ENCODE assay signal across 17 cellular contexts in genomic region chr1:239606850-239607400, GRCh38.
DNase-seq lines count a peak whose midpoint lies in the region; ATAC-seq, FAIRE-seq and TF ChIP-seq lines count a peak whose summit lies in the region.
"Had no signal": no experiment of that assay in that cellular context is flagged by ENCODE, and none has a peak within 500 bp of the region (broad histone marks: within the 10 kb centered on the region; RNA-seq: fewer than 3 reads in every experiment).

No MANE protein-coding gene starts in this region.

- ATAC-seq in GM23338, result peak; percentile 39; the same call in 2 of the 3 replicates
- ATAC-seq in HG02763 (IDR thresholded peaks at IDR 0.05; ENCODE audit: unreplicated experiment), result no peak
- no peak for ATAC-seq in HG03354 (IDR thresholded peaks at IDR 0.05; ENCODE audit: poor library complexity, severe bottlenecking, unreplicated experiment)
- no peak for ATAC-seq in GM18519 (IDR thresholded peaks at IDR 0.05; ENCODE audit: low FRiP score, unreplicated experiment)
- ATAC-seq: CD8-positive, alpha-beta T cell had no signal

- no peak overlapping the region for H3K18ac ChIP-seq in trophoblast cell (ENCODE audit: low read length)

- no peaks in the 10 kb centered on the region for H3K9me3 Mint-ChIP-seq in GM23338
- H3K9me3 Mint-ChIP-seq: CD8-positive, alpha-beta T cell had no signal

- no peaks in the 10 kb centered on the region for H3K9me2 ChIP-seq in GM23338 (ENCODE audit: insufficient read depth)

- H3K36me3 Mint-ChIP-seq in GM23338 (ENCODE audit: low read depth), result no peaks in the 10 kb centered on the region
- H3K36me3 Mint-ChIP-seq: CD14-positive monocyte; CD8-positive, alpha-beta T cell had no signal

- H3F3A ChIP-seq in GM23338 (replicated peaks; ENCODE audit: low read depth), result no peaks in the 10 kb centered on the region

- peaks cover 3% of the 10 kb centered on the region for H3K27me3 Mint-ChIP-seq in GM23338 (ENCODE audit: insufficient read depth, low read depth, poor library complexity)

- H3K4me1 ChIP-seq in GM23338 (ENCODE audit: insufficient read depth), result peaks cover 6% of the 10 kb centered on the region; the same call in 1 of the 2 replicates
- H3K4me1 ChIP-seq in trophoblast cell (ENCODE audit: control insufficient read depth in 1 of 2, insufficient read depth in 2 of 2, low read length in 2 of 2), result no peaks in the 10 kb centered on the region
- H3K4me1 ChIP-seq: HAP-1 had no signal

- DNase-seq in GM23338 (ENCODE audit: low spot score) (no peak), NCI-H226 (peak; percentile 23), bronchial epithelial cell (ENCODE audit: low read depth) (peak; percentile 1), trophoblast cell (peak; percentile 52 to 78), frontal cortex (ENCODE audit: low spot score in 2 of 2) (no peak)
- DNase-seq: CD8-positive, alpha-beta T cell; COR-L47; DND-41; GOT3; HFFc6 had no signal

- FAIRE-seq in bronchial epithelial cell (lab: Jason Lieb, UNC), result no peak
- FAIRE-seq in frontal cortex (lab: Jason Lieb, UNC), result no peak
- FAIRE-seq: GM18507 had no signal

- no peak overlapping the region for H3K27ac Mint-ChIP-seq in GM23338
- H3K27ac Mint-ChIP-seq: CD8-positive, alpha-beta T cell; HFFc6 had no signal

- H3K9me3 ChIP-seq in trophoblast cell (ENCODE audit: insufficient read depth, low read depth, low read length), result no peaks in the 10 kb centered on the region
- H3K9me3 ChIP-seq: HAP-1 had no signal

- no peak overlapping the region for H3K14ac ChIP-seq in trophoblast cell (ENCODE audit: low read length)

- no peak overlapping the region for H3K27ac ChIP-seq in GM23338 (ENCODE audit: low read depth)
- no peak overlapping the region for H3K27ac ChIP-seq in trophoblast cell (ENCODE audit: low read depth, low read length)
- H3K27ac ChIP-seq: HL-60 had no signal

- no peak overlapping the region for H2BK5ac ChIP-seq in trophoblast cell (ENCODE audit: low read depth, low read length, poor library complexity)

- H2AFZ ChIP-seq in GM23338 (no peak overlapping the region), trophoblast cell (ENCODE audit: insufficient read depth, low read length, poor library complexity) (no peak overlapping the region)

- H4K8ac ChIP-seq in trophoblast cell (ENCODE audit: low read depth, low read length), result no peak overlapping the region

- H4K12ac ChIP-seq in trophoblast cell (ENCODE audit: low read depth, low read length), result no peak overlapping the region

- H3K4me1 Mint-ChIP-seq in GM23338, result peaks cover 8% of the 10 kb centered on the region; the same call in 2 of the 3 replicates
- H3K4me1 Mint-ChIP-seq: CD14-positive monocyte had no signal

- H3K4me3 Mint-ChIP-seq in GM23338, result no peak overlapping the region
- H3K4me3 Mint-ChIP-seq: CD14-positive monocyte; CD8-positive, alpha-beta T cell; HFFc6 had no signal

- H3K27me3 ChIP-seq in GM23338 (ENCODE audit: insufficient read depth), result no peaks in the 10 kb centered on the region
- H3K27me3 ChIP-seq in bronchial epithelial cell (ENCODE audit: control insufficient read depth, insufficient read depth, low read length), result no peaks in the 10 kb centered on the region
- no peaks in the 10 kb centered on the region for H3K27me3 ChIP-seq in trophoblast cell (ENCODE audit: insufficient read depth, low read length)

- no peak overlapping the region for H3K4me3 ChIP-seq in GM23338
- no peak overlapping the region for H3K4me3 ChIP-seq in bronchial epithelial cell (ENCODE audit: low read depth, low read length)
- H3K4me3 ChIP-seq in trophoblast cell (ENCODE audit: low read depth, low read length), result no peak overlapping the region
- H3K4me3 ChIP-seq: HAP-1 had no signal

- H3K36me3 ChIP-seq in GM23338 (ENCODE audit: insufficient read depth) (no peaks in the 10 kb centered on the region), bronchial epithelial cell (ENCODE audit: control insufficient read depth, insufficient read depth, low read length) (no peaks in the 10 kb centered on the region), trophoblast cell (ENCODE audit: control insufficient read depth in 1 of 2, insufficient read depth in 2 of 2, low read length in 2 of 2) (no peaks in the 10 kb centered on the region)
- H3K36me3 ChIP-seq: HAP-1 had no signal

- H2AK5ac ChIP-seq in trophoblast cell (ENCODE audit: low read length), result no peak overlapping the region

- H2BK120ac ChIP-seq in trophoblast cell (ENCODE audit: insufficient read depth, low read length, poor library complexity), result no peak overlapping the region

- H3K79me2 ChIP-seq in GM23338 (replicated peaks; ENCODE audit: insufficient read depth), result no peaks in the 10 kb centered on the region
- H3K79me2 ChIP-seq in trophoblast cell (ENCODE audit: control insufficient read depth, insufficient read depth, low read length, poor library complexity), result no peaks in the 10 kb centered on the region

- TF ChIP-seq CTCF in GM23338 (conservative IDR thresholded peaks at IDR 0.05; ENCODE audit: low read depth in 2 of 2) (no peak), bronchial epithelial cell (IDR thresholded peaks at IDR 0.05; ENCODE audit: insufficient read depth, low read length, severe bottlenecking) (no peak)

- H3K9ac ChIP-seq in trophoblast cell (ENCODE audit: low read length), result no peak overlapping the region

- no peak overlapping the region for H3K4ac ChIP-seq in trophoblast cell (ENCODE audit: low read depth, low read length)

- no CpG with 5 or more reads among the region's 2 CpGs for whole genome bisulfite sequencing in trophoblast cell (ENCODE audit: extremely low coverage, insufficient coverage, insufficient read length)

- no peak overlapping the region for H4K91ac ChIP-seq in trophoblast cell (ENCODE audit: low read depth, low read length)

- H4K20me1 ChIP-seq in GM23338 (replicated peaks; ENCODE audit: insufficient read depth), result no peaks in the 10 kb centered on the region

- no peak overlapping the region for H2BK12ac ChIP-seq in trophoblast cell (ENCODE audit: low read length)

- H3K23ac ChIP-seq in trophoblast cell (ENCODE audit: low read length), result no peak overlapping the region

- H3K4me2 ChIP-seq in GM23338 (no peak overlapping the region), trophoblast cell (ENCODE audit: low read length) (no peak overlapping the region)

- no peaks in the 10 kb centered on the region for H3K79me1 ChIP-seq in trophoblast cell (ENCODE audit: low read length)

TF ChIP-seq in GM23338, 12 proteins besides CTCF, POLR2A, EP300 and RAD21 (continues in another document):
- TF ChIP-seq POLR2AphosphoS5 (IDR thresholded peaks at IDR 0.05; ENCODE audit: low read depth) (no peak), ETS1 (IDR thresholded peaks at IDR 0.05) (no peak), NANOG (IDR thresholded peaks at IDR 0.05; ENCODE audit: borderline replicate concordance) (no peak), REST (IDR thresholded peaks at IDR 0.05; ENCODE audit: unreplicated experiment) (no peak)

Comparison
In these comparisons a context has a peak if more than half of its experiments do, and no peak if none do; other contexts are left out.
1. DNase-seq: peak in NCI-H226 (single experiment), bronchial epithelial cell (single experiment) and trophoblast cell (2 of 2); none in GM23338 (single experiment) and frontal cortex (0 of 2).